In the genomic region with DNA sequence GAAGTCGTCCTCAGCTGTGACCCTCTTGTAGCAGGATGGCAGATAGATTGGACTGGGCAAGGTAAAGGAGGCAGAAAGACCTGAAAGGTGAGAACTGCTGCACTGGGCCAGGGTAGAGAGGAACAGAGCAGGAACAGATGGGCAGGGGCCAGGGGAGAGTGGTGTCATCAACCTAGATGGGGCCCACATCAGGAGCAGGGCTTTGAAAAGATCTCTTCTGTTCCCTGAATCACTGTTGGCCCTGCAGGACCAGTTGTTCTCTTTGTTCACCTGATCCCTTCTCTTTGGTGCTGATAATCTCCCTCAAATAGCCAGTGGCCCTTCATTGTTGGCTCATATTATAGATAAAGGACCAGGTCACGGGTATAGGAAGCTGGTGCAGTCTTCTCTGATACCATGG, we compare ENCODE assay signal across 19 cellular contexts. TPM values are rescaled to one million over a fixed set of nuclear protein-coding genes. Genes with fewer than 3 reads are reported as not detected.
DNase-seq lines count a peak whose midpoint lies in the region; ATAC-seq, FAIRE-seq and TF ChIP-seq lines count a peak whose summit lies in the region.
"Had no signal": no experiment of that assay in that cellular context is flagged by ENCODE, and none has a peak within 500 bp of the region (broad histone marks: within the 10 kb centered on the region; RNA-seq: fewer than 3 reads in every experiment).

No MANE protein-coding gene starts in this region.

- H2BK15ac ChIP-seq in H9 (ENCODE audit: low read depth, low read length) (no peak overlapping the region), H1 (ENCODE audit: low read length) (no peak overlapping the region)

- H4K5ac ChIP-seq in H9 (ENCODE audit: insufficient read length, low read depth, low read length) (no peak overlapping the region), H1 (ENCODE audit: insufficient read length, low read depth, low read length) (no peak overlapping the region)

- H3K9ac ChIP-seq in H9 (ENCODE audit: extremely low read depth, insufficient read length, low read length) (no peak overlapping the region), H1 (replicated peaks in 1 of 4; ENCODE audit: extremely low read depth in 1 of 4, low read depth in 3 of 4, low read length in 3 of 4) (no peak overlapping the region), smooth muscle cell (ENCODE audit: low read depth) (no peak overlapping the region)
- H3K9ac ChIP-seq: BLaER1 treated with 17β-estradiol and CSF1 and Interleukin-3, amounts not matched to agents 10 nM and 100 nM had no signal

- H3K79me1 ChIP-seq in H9 (ENCODE audit: insufficient read depth, low read depth, low read length, poor library complexity, severe bottlenecking) (no peaks in the 10 kb centered on the region), H1 (ENCODE audit: low read depth, low read length) (peaks cover 2% of the 10 kb centered on the region)

- H3K4me1 Mint-ChIP-seq in H9, result peaks cover 21 to 23% of the 10 kb centered on the region in 2 experiments
- H3K4me1 Mint-ChIP-seq in stimulated activated effector memory CD8-positive, alpha-beta T cell treated with anti-CD3 and anti-CD28 coated beads, Interleukin-12 subunit alpha, Interleukin-12 subunit beta, amount 100 ng/mL, for 72 hours, result peaks cover 30% of the 10 kb centered on the region

- DNase-seq in NCI-H2171 treated with DMSO at 0.1 percent for 48 hours (lab: John Stamatoyannopoulos, UW) (peak; percentile 28), NCI-H2171 (lab: John Stamatoyannopoulos, UW) (no peak), H9 (no peak), H1 (ENCODE audit: low read depth in 1 of 2, low spot score in 2 of 2) (no peak), WERI-Rb-1 (no peak), smooth muscle cell (lab: John Stamatoyannopoulos, UW; ENCODE audit: unreplicated experiment) (no peak)
- DNase-seq in stimulated activated effector memory CD8-positive, alpha-beta T cell treated with anti-CD3 and anti-CD28 coated beads, Interleukin-12 subunit alpha, Interleukin-12 subunit beta, amount 100 ng/mL, for 72 hours (ENCODE audit: low spot score in 2 of 2), result no peak
- DNase-seq: 8988T; Calu3; CD4-positive, CD25-positive, alpha-beta regulatory T cell; DMS153; DMS79 treated with DMSO at 0.1 percent for 48 hours; EL had no signal

- no peak for ATAC-seq in stimulated activated effector memory CD8-positive, alpha-beta T cell treated with anti-CD3 and anti-CD28 coated beads, Interleukin-12 subunit alpha, Interleukin-12 subunit beta, amount 100 ng/mL, for 72 hours
- ATAC-seq: GM23338 had no signal

- no peak for TF ChIP-seq CTCF in H9 (conservative IDR thresholded peaks at IDR 0.05)
- TF ChIP-seq CTCF in H1 (IDR thresholded peaks at IDR 0.05; ENCODE audit: control extremely low read depth in 1 of 3, insufficient read depth in 1 of 3, low read depth in 1 of 3, low read length in 3 of 3), result no peak
- TF ChIP-seq CTCF in WERI-Rb-1 (IDR thresholded peaks at IDR 0.05; ENCODE audit: low read depth, low read length), result no peak
- TF ChIP-seq CTCF in smooth muscle cell (IDR thresholded peaks at IDR 0.05; ENCODE audit: borderline replicate concordance, insufficient read depth, poor library complexity, severe bottlenecking), result no peak

- no peak overlapping the region for H2BK5ac ChIP-seq in H9 (ENCODE audit: insufficient read length, low read length)
- no peak overlapping the region for H2BK5ac ChIP-seq in H1 (ENCODE audit: low read depth, low read length)

- POLR2A ChIA-PET in H1 (lab: Charles Lee; ENCODE audit: partially characterized antibody), result no interaction called here

- no peak overlapping the region for H3T11ph ChIP-seq in H9 (ENCODE audit: low read length)

- H2AK5ac ChIP-seq in H9 (ENCODE audit: insufficient read length, low read length) (no peak overlapping the region), H1 (ENCODE audit: low read depth, low read length) (0 out of 2 replicates have a peak overlapping the region, but pooled peaks have one; percentile 55)

- H4K20me1 ChIP-seq in H9 (ENCODE audit: control insufficient read depth, insufficient read depth, insufficient read length) (no peaks in the 10 kb centered on the region), H1 (replicated peaks in 1 of 2; ENCODE audit: control insufficient read depth in 1 of 2, insufficient read depth in 2 of 2, low read length in 2 of 2) (no peaks in the 10 kb centered on the region), smooth muscle cell (ENCODE audit: low read depth) (no peaks in the 10 kb centered on the region)
- H4K20me1 ChIP-seq: BLaER1 treated with 17β-estradiol and CSF1 and Interleukin-3, amounts not matched to agents 10 nM and 100 nM had no signal

- no peak overlapping the region for H4K8ac ChIP-seq in H9 (replicated peaks; ENCODE audit: insufficient read length, low read depth, low read length)
- no peak overlapping the region for H4K8ac ChIP-seq in H1 (ENCODE audit: extremely low read depth, insufficient read depth, low read length)

- H3K36me3 ChIP-seq in H1 (ENCODE audit: control insufficient read depth in 2 of 4, insufficient read depth in 4 of 4, low read length in 3 of 4) (no peaks in the 10 kb centered on the region), WERI-Rb-1 (no peaks in the 10 kb centered on the region), smooth muscle cell (ENCODE audit: low read depth) (no peaks in the 10 kb centered on the region)
- H3K36me3 ChIP-seq: BLaER1 treated with 17β-estradiol and CSF1 and Interleukin-3, amounts not matched to agents 10 nM and 100 nM had no signal

- WGBS in H9 (ENCODE audit: extremely low coverage, insufficient read length, low lambda C conversion rate), result no CpG with 5 or more reads among the region's 2 CpGs
- WGBS in H1 (ENCODE audit: extremely low coverage in 1 of 2, insufficient coverage in 1 of 2, insufficient read length in 1 of 2, insufficient replicate concordance in 2 of 2, low coverage in 1 of 2, low lambda C conversion rate in 2 of 2, missing lambda C conversion rate in 1 of 2), 2 experiments, result 73% methylated on average over 1 of the region's 2 CpGs; no CpG with 5 or more reads in 1 of the 2 experiments
- WGBS in smooth muscle cell (ENCODE audit: low lambda C conversion rate), result 56% methylated on average over 2 of the region's 2 CpGs

- H3K23ac ChIP-seq in H9 (ENCODE audit: insufficient read length, low read depth, low read length), result no peak overlapping the region
- H3K23ac ChIP-seq in H1 (ENCODE audit: insufficient read length), result no peak overlapping the region

- no peak overlapping the region for H2BK20ac ChIP-seq in H9 (ENCODE audit: low read depth, low read length, poor library complexity, severe bottlenecking)
- no peak overlapping the region for H2BK20ac ChIP-seq in H1 (ENCODE audit: low read length)

- H3K4ac ChIP-seq in H9 (ENCODE audit: low read depth, low read length) (no peak overlapping the region), H1 (replicated peaks; ENCODE audit: insufficient read length, low read depth, low read length) (no peak overlapping the region)

- H2BK120ac ChIP-seq in H9 (ENCODE audit: low read depth, low read length, poor library complexity, severe bottlenecking) (no peak overlapping the region), H1 (replicated peaks; ENCODE audit: low read depth, low read length) (no peak overlapping the region)

- H3K27me3 Mint-ChIP-seq in H9 (ENCODE audit: low read depth), result no peaks in the 10 kb centered on the region
- H3K27me3 Mint-ChIP-seq: CD4-positive, CD25-positive, alpha-beta regulatory T cell had no signal

- no peaks in the 10 kb centered on the region for H3K79me2 ChIP-seq in H9 (ENCODE audit: insufficient read depth, low read length)
- H3K79me2 ChIP-seq in H1 (ENCODE audit: control insufficient read depth in 1 of 2, insufficient read depth in 2 of 2, low read length in 2 of 2), result no peaks in the 10 kb centered on the region; a peak in 1 of 4 replicates
- no peaks in the 10 kb centered on the region for H3K79me2 ChIP-seq in smooth muscle cell (ENCODE audit: low read depth)

- H3K18ac ChIP-seq in H9 (ENCODE audit: insufficient read length, low read depth, low read length), result no peak overlapping the region
- no peak overlapping the region for H3K18ac ChIP-seq in H1 (ENCODE audit: extremely low read depth, low read length)

- H3K4me2 ChIP-seq in H9 (ENCODE audit: insufficient read depth, insufficient read length, low read length), result no peak overlapping the region
- no peak overlapping the region for H3K4me2 ChIP-seq in H1 (ENCODE audit: insufficient read depth in 1 of 2, low read depth in 2 of 2, low read length in 2 of 2)
- no peak overlapping the region for H3K4me2 ChIP-seq in smooth muscle cell
- H3K4me2 ChIP-seq: BLaER1 treated with 17β-estradiol and CSF1 and Interleukin-3, amounts not matched to agents 10 nM and 100 nM; GM23338 had no signal

- H3K27me3 ChIP-seq in H9 (ENCODE audit: insufficient read depth, low read length) (no peaks in the 10 kb centered on the region), H1 (replicated peaks in 1 of 4; ENCODE audit: control insufficient read depth in 3 of 4, extremely low read depth in 1 of 4, insufficient read depth in 3 of 4, low read length in 3 of 4) (no peaks in the 10 kb centered on the region), WERI-Rb-1 (ENCODE audit: insufficient read depth, low read depth, severe bottlenecking) (no peaks in the 10 kb centered on the region), smooth muscle cell (ENCODE audit: low read depth) (no peaks in the 10 kb centered on the region)
- H3K27me3 ChIP-seq: BLaER1 treated with 17β-estradiol and CSF1 and Interleukin-3, amounts not matched to agents 10 nM and 100 nM had no signal

- H3K4me1 ChIP-seq in H9 (ENCODE audit: insufficient read depth, low read length) (peaks cover 2% of the 10 kb centered on the region; the same call in 1 of the 2 replicates), H1 (replicated peaks in 1 of 4; ENCODE audit: control insufficient read depth in 3 of 4, insufficient read depth in 4 of 4, low read length in 3 of 4) (peaks cover 0 to 5% (median 2%) of the 10 kb centered on the region in 4 experiments; a peak in 3 of 7 replicates), smooth muscle cell (ENCODE audit: low read depth) (no peaks in the 10 kb centered on the region)
- H3K4me1 ChIP-seq: HAP-1 had no signal

- no peaks in the 10 kb centered on the region for H3F3A ChIP-seq in smooth muscle cell (ENCODE audit: low read depth)

- no peaks in the 10 kb centered on the region for H3K9me3 ChIP-seq in H9 (ENCODE audit: control insufficient read depth, low read depth, low read length)
- no peaks in the 10 kb centered on the region for H3K9me3 ChIP-seq in H1 (ENCODE audit: insufficient read depth in 2 of 2, low read depth in 1 of 2, low read length in 1 of 2)
- H3K9me3 ChIP-seq in WERI-Rb-1 (ENCODE audit: severe bottlenecking), result no peaks in the 10 kb centered on the region
- no peaks in the 10 kb centered on the region for H3K9me3 ChIP-seq in smooth muscle cell (replicated peaks; ENCODE audit: low read depth)
- H3K9me3 ChIP-seq: BLaER1 treated with 17β-estradiol and CSF1 and Interleukin-3, amounts not matched to agents 10 nM and 100 nM; HAP-1 had no signal

- peak overlapping the region; percentile 37 to 54 (median 42); a peak in 5 of 7 replicates for H3K27ac Mint-ChIP-seq in H9
- H3K27ac Mint-ChIP-seq in stimulated activated effector memory CD8-positive, alpha-beta T cell treated with anti-CD3 and anti-CD28 coated beads, Interleukin-12 subunit alpha, Interleukin-12 subunit beta, amount 100 ng/mL, for 72 hours, result peak overlapping the region; percentile 18
- H3K27ac Mint-ChIP-seq: CD4-positive, CD25-positive, alpha-beta regulatory T cell had no signal

- H3K56ac ChIP-seq in H9 (ENCODE audit: insufficient read length, low read depth, low read length) (no peak overlapping the region), H1 (replicated peaks; ENCODE audit: insufficient read length, low read depth, low read length) (no peak overlapping the region)

- no peaks in the 10 kb centered on the region for H3K23me2 ChIP-seq in H9 (ENCODE audit: insufficient read length, low read depth, low read length, poor library complexity, severe bottlenecking)
- H3K23me2 ChIP-seq in H1 (ENCODE audit: low read depth, low read length), result no peaks in the 10 kb centered on the region

- H3K14ac ChIP-seq in H9 (ENCODE audit: insufficient read depth, low read length) (no peak overlapping the region), H1 (ENCODE audit: insufficient read length) (no peak overlapping the region)

- TF ChIP-seq RAD21 in H1 (IDR thresholded peaks at IDR 0.05 in 1 of 2, conservative IDR thresholded peaks at IDR 0.05 in 1 of 2; ENCODE audit: low read depth in 2 of 2, low read length in 2 of 2), result no peak

- no peak overlapping the region for H2AFZ ChIP-seq in H9 (ENCODE audit: low read length)
- no peak overlapping the region for H2AFZ ChIP-seq in H1 (ENCODE audit: low read length)
- no peak overlapping the region for H2AFZ ChIP-seq in smooth muscle cell (ENCODE audit: low read depth)
- H2AFZ ChIP-seq: GM23338 had no signal

- H3K27ac ChIP-seq in H9 (ENCODE audit: insufficient read length, low read depth, low read length) (no peak overlapping the region), H1 (ENCODE audit: low read depth, low read length) (no peak overlapping the region), WERI-Rb-1 (no peak overlapping the region), smooth muscle cell (ENCODE audit: low read depth) (no peak overlapping the region)
- H3K27ac ChIP-seq: BLaER1 treated with 17β-estradiol and CSF1 and Interleukin-3, amounts not matched to agents 10 nM and 100 nM; HL-60 had no signal

- FAIRE-seq in H1 (lab: Jason Lieb, UNC), result no peak
- FAIRE-seq: G401.6, GM12891 had no signal

- TF ChIP-seq POLR2A in H1 (IDR thresholded peaks at IDR 0.05; ENCODE audit: control extremely low read depth in 1 of 2, low read depth in 2 of 2, low read length in 2 of 2), result no peak

- H3K4me3 Mint-ChIP-seq in H9, result no peak overlapping the region
- H3K4me3 Mint-ChIP-seq in stimulated activated effector memory CD8-positive, alpha-beta T cell treated with anti-CD3 and anti-CD28 coated beads, Interleukin-12 subunit alpha, Interleukin-12 subunit beta, amount 100 ng/mL, for 72 hours, result no peak overlapping the region
- H3K4me3 Mint-ChIP-seq: CD4-positive, CD25-positive, alpha-beta regulatory T cell; GM23338 had no signal

- H3K9me3 Mint-ChIP-seq in H9, result no peaks in the 10 kb centered on the region
- no peaks in the 10 kb centered on the region for H3K9me3 Mint-ChIP-seq in stimulated activated effector memory CD8-positive, alpha-beta T cell treated with anti-CD3 and anti-CD28 coated beads, Interleukin-12 subunit alpha, Interleukin-12 subunit beta, amount 100 ng/mL, for 72 hours
- H3K9me3 Mint-ChIP-seq: CD4-positive, CD25-positive, alpha-beta regulatory T cell; GM23338 had no signal

- H2BK12ac ChIP-seq in H9 (ENCODE audit: insufficient read length, low read depth, low read length), result no peak overlapping the region
- H2BK12ac ChIP-seq in H1 (ENCODE audit: low read depth, low read length), result no peak overlapping the region

- H4K91ac ChIP-seq in H9 (ENCODE audit: insufficient read length, low read depth, low read length), result no peak overlapping the region
- no peak overlapping the region for H4K91ac ChIP-seq in H1 (replicated peaks; ENCODE audit: insufficient read length, low read length)

- no peak for TF ChIP-seq EP300 in H1 (IDR thresholded peaks at IDR 0.05; ENCODE audit: borderline replicate concordance in 1 of 2, low read depth in 2 of 2, low read length in 2 of 2)

- H3K36me3 Mint-ChIP-seq in H9 (ENCODE audit: insufficient read depth in 1 of 3, low read depth in 3 of 3), result no peaks in the 10 kb centered on the region; a peak in 2 of 7 replicates
- H3K36me3 Mint-ChIP-seq in stimulated activated effector memory CD8-positive, alpha-beta T cell treated with anti-CD3 and anti-CD28 coated beads, Interleukin-12 subunit alpha, Interleukin-12 subunit beta, amount 100 ng/mL, for 72 hours, result no peaks in the 10 kb centered on the region

- CTCF ChIA-PET in H1 (lab: Charles Lee; ENCODE audit: partially characterized antibody), result interaction anchor here (1.0 to 1.6 kb wide), 2 partner anchors 67 to 882 kb away, joined by 3 to 4 read pairs; no protein-coding TSS in a partner anchor

- H3K4me3 ChIP-seq in H1 (ENCODE audit: extremely low read depth in 1 of 4, insufficient read depth in 2 of 4, low read depth in 3 of 4, low read length in 4 of 4), result no peak overlapping the region
- no peak overlapping the region for H3K4me3 ChIP-seq in WERI-Rb-1 (ENCODE audit: low read depth, low read length)
- no peak overlapping the region for H3K4me3 ChIP-seq in smooth muscle cell
- H3K4me3 ChIP-seq: BLaER1 treated with 17β-estradiol and CSF1 and Interleukin-3, amounts not matched to agents 10 nM and 100 nM; GM23338; HAP-1 had no signal

RNA-seq across cellular contexts. Expression of gene DTD1, which starts 59.9 kb away (rescaled TPM):
- total RNA-seq in H9 (2021) (59.5 and 62.0 TPM in 2 replicates), smooth muscle cell (23.9 and 27.5 TPM in 2 replicates)
- total RNA-seq in H1 (2021; fragmentation: NEBNext Ultra II Directional; extraction: Animal tissue kit (Norgen Biotek cat#: 25700)), result 66.6 and 72.1 TPM in 2 replicates
- polyA plus RNA-seq in H1 (2011; rRNA removed) (49.7 and 57.4 TPM in 2 replicates), smooth muscle cell (26.9 and 27.2 TPM in 2 replicates)
- 80.0 TPM for polyA plus RNA-seq in H1 (2011; cell fraction: cytosol; rRNA removed)
- 33.4 TPM for polyA plus RNA-seq in H1 (2011; cell fraction: nucleus; rRNA removed)
- 77.2 to 88.5 TPM (median 79.3 TPM) in 4 replicates for polyA plus RNA-seq in H1 (2012, experiment 1 of 2)
- 47.0 TPM for polyA plus RNA-seq in H1 (2012, experiment 2 of 2)
- polyA plus RNA-seq in H1 (2013, experiment 1 of 2), result 61.8 TPM
- polyA plus RNA-seq in H1 (2013, experiment 2 of 2), result 65.6 TPM
- polyA minus RNA-seq in H1 (2011; rRNA and poly(A)+ RNA removed), result 24.6 and 31.0 TPM in 2 replicates
- polyA minus RNA-seq in H1 (2011; cell fraction: cytosol; rRNA and poly(A)+ RNA removed), result 20.8 TPM
- 25.4 TPM for polyA minus RNA-seq in H1 (2011; cell fraction: nucleus; rRNA and poly(A)+ RNA removed)
